ENCODE assay signal across 22 cellular contexts in genomic region chr3:27796365-27796875, GRCh38.
"Had no signal": no experiment of that assay in that cellular context is flagged by ENCODE, and none has a peak within 500 bp of the region (broad histone marks: within the 10 kb centered on the region; RNA-seq: fewer than 3 reads in every experiment).

No MANE protein-coding gene starts in this region.

- H3K4me3 ChIP-seq: heart left ventricle, psoas muscle, spleen, tibial artery, upper lobe of right lung, vagina had no signal

- H3K36me3 ChIP-seq: heart left ventricle, neutrophil, spleen, tibial artery, upper lobe of right lung, vagina had no signal

- DNase-seq: effector CD4-positive, alpha-beta T cell; endodermal cell; heart left ventricle; hippocampal formation; kidney glomerular epithelial cell; naive thymus-derived CD4-positive, alpha-beta T cell; psoas muscle; retina; spleen; stimulated activated CD4-positive, alpha-beta T cell treated with anti-CD3 and anti-CD28 coated beads, Interleukin-15, amount 100 ng/mL, for 24 hours; stimulated activated CD4-positive, alpha-beta T cell treated with anti-CD3 and anti-CD28 coated beads, Interleukin-1b, Interleukin-23, amount 100 ng/mL, for 48 hours; stimulated activated CD4-positive, alpha-beta T cell treated with anti-CD3 and anti-CD28 coated beads, Interleukin-4, amount 100 ng/mL, for 24 hours; tibial artery; upper lobe of right lung had no signal

- H3K27me3 Mint-ChIP-seq: naive thymus-derived CD4-positive, alpha-beta T cell; stimulated activated memory B cell treated with anti-CD40 and anti-IgM and Interleukin-4, amounts not matched to agents 10 μg/mL and 1 μg/mL and 100 μg/mL, for 72 hours; stimulated activated naive CD8-positive, alpha-beta T cell treated with anti-CD3 and anti-CD28 coated beads, Interleukin-15, Interleukin-2, amounts not matched to agents 100 ng/mL and 50 ng/mL, for 24 hours had no signal

- H3K36me3 Mint-ChIP-seq: naive thymus-derived CD4-positive, alpha-beta T cell; stimulated activated memory B cell treated with anti-CD40 and anti-IgM and Interleukin-4, amounts not matched to agents 10 μg/mL and 1 μg/mL and 100 μg/mL, for 72 hours had no signal

- H3K4me3 Mint-ChIP-seq: endodermal cell; naive thymus-derived CD4-positive, alpha-beta T cell; stimulated activated memory B cell treated with anti-CD40 and anti-IgM and Interleukin-4, amounts not matched to agents 10 μg/mL and 1 μg/mL and 100 μg/mL, for 72 hours; stimulated activated naive CD8-positive, alpha-beta T cell treated with anti-CD3 and anti-CD28 coated beads, Interleukin-15, Interleukin-2, amounts not matched to agents 100 ng/mL and 50 ng/mL, for 24 hours had no signal

- H3K9me3 Mint-ChIP-seq: endodermal cell; stimulated activated memory B cell treated with anti-CD40 and anti-IgM and Interleukin-4, amounts not matched to agents 10 μg/mL and 1 μg/mL and 100 μg/mL, for 72 hours; stimulated activated naive CD8-positive, alpha-beta T cell treated with anti-CD3 and anti-CD28 coated beads, Interleukin-15, Interleukin-2, amounts not matched to agents 100 ng/mL and 50 ng/mL, for 24 hours had no signal

- H3K4me1 Mint-ChIP-seq: stimulated activated memory B cell treated with anti-CD40 and anti-IgM and Interleukin-4, amounts not matched to agents 10 μg/mL and 1 μg/mL and 100 μg/mL, for 72 hours had no signal

- H3K27ac Mint-ChIP-seq: endodermal cell; naive thymus-derived CD4-positive, alpha-beta T cell; stimulated activated memory B cell treated with anti-CD40 and anti-IgM and Interleukin-4, amounts not matched to agents 10 μg/mL and 1 μg/mL and 100 μg/mL, for 72 hours; stimulated activated naive CD8-positive, alpha-beta T cell treated with anti-CD3 and anti-CD28 coated beads, Interleukin-15, Interleukin-2, amounts not matched to agents 100 ng/mL and 50 ng/mL, for 24 hours had no signal

- H3K27me3 ChIP-seq: neutrophil, spleen, tibial artery, upper lobe of right lung, vagina had no signal

- FAIRE-seq: endothelial cell of umbilical vein, frontal cortex, islet of Langerhans had no signal

- H3K27ac ChIP-seq: heart left ventricle, neutrophil, psoas muscle, spleen, tibial artery, upper lobe of right lung, vagina had no signal

- H3K4me1 ChIP-seq: heart left ventricle, psoas muscle, spleen, tibial artery, upper lobe of right lung, vagina had no signal

- ATAC-seq: heart left ventricle; naive thymus-derived CD4-positive, alpha-beta T cell; psoas muscle; sciatic nerve; stimulated activated memory B cell treated with anti-CD40 and anti-IgM and Interleukin-4, amounts not matched to agents 10 μg/mL and 1 μg/mL and 100 μg/mL, for 72 hours; upper lobe of right lung had no signal
